In the genomic region with DNA sequence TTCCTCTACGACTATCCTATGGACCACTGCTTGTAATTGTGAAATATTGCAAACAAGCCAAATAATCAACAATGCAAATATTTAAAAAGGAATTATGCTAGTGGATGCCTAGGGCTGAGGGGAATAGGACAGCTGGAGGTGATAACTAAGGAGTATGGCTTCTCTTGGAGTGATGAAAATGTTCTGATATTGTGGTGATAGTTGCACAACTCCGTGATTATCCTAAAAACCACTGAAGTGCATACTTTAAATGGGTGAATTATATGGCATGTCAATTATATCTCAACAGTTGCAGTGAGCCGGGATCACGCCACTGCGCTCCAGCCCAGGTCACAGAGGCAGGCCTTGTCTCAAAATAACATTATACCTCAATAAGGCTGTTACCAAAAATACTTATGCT, we compare ENCODE assay signal across 23 cellular contexts.
"Had no signal": no experiment of that assay in that cellular context is flagged by ENCODE, and none has a peak within 500 bp of the region (broad histone marks: within the 10 kb centered on the region; RNA-seq: fewer than 3 reads in every experiment).

No MANE protein-coding gene starts in this region.

- H3K27ac ChIP-seq: SK-N-MC, WERI-Rb-1 had no signal

- H3K36me3 ChIP-seq: WERI-Rb-1 had no signal

- H3K4me3 ChIP-seq: SK-N-MC had no signal

- DNase-seq: activated CD4-positive, alpha-beta memory T cell treated with anti-CD3 and anti-CD28 coated beads, Interleukin-2, amount 10 ng/mL, durations not matched to agents 7 days and 5 days; activated CD4-positive, alpha-beta T cell treated with anti-CD3 and anti-CD28 coated beads for 36 hours; activated CD4-positive, alpha-beta T cell treated with anti-CD3 and anti-CD28 coated beads, Interleukin-2, amount 50 U/mL, for 1 hour; activated gamma-delta T cell; activated naive CD4-positive, alpha-beta T cell treated with anti-CD3 and anti-CD28 coated beads for 36 hours; activated T-cell treated with anti-CD3 and anti-CD28 coated beads for 4 hours; activated T-cell treated with anti-CD3 and anti-CD28 coated beads, Interleukin-2, amount 50 U/mL, for 48 hours; anterior cingulate cortex; KBM-7; NCI-H1048; NCI-H146; NCI-H2081 treated with DMSO at 0.1 percent for 48 hours; NCI-H2171 treated with DMSO at 0.1 percent for 48 hours; NCI-H345; NCI-H526 treated with DMSO at 0.1 percent for 48 hours; NCI-H82; RPMI8226; T-helper 1 cell; WERI-Rb-1 had no signal

- ATAC-seq: activated CD4-positive, alpha-beta T cell treated with anti-CD3 and anti-CD28 coated beads for 36 hours; activated T-helper 17 cell treated with anti-CD3 and anti-CD28 coated beads, Interleukin-2, amount 50 U/mL, for 72 hours; Panc1; Right ventricle myocardium inferior had no signal
